19 cellular contexts compared by ENCODE assay signal in the genomic region with DNA sequence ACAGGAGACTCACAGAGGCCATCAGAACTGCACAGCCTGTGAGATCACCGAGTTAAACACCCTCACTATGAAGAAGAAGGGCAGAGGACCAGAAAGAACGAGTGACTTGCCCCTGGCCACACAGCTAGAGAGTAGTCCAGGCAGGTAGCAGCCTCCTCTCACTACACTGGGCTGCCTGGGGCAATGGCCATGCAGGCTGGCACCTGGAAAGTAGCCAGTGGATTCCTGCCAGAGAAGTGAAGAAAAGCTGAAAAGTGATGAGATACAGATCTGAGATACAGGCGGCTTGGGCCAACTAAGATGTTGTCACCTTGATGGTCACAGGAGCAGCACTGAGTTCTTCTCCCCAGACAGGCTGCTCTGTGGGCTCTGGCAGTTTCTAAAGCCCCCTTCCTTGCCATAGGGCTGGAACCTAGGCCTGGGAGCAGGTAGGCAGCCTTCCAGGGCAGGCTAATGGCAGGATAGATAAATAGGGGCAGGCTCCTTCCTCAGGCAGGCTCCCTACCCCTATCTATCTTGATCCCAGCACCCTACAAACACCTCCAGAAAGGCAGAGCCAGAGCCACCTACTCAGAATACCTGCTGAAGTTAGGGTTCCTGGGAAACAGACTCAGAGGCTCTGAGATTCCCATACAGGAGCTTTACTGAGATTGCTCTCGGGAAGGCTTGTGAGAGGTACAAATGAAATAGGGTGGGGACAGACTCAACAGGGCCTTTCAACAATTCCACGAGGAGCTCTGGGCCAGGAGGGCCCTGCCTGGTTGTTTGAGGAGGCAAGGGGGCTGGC.
DNase-seq lines count a peak whose midpoint lies in the region; ATAC-seq, FAIRE-seq and TF ChIP-seq lines count a peak whose summit lies in the region.
"Had no signal": no experiment of that assay in that cellular context is flagged by ENCODE, and none has a peak within 500 bp of the region (broad histone marks: within the 10 kb centered on the region; RNA-seq: fewer than 3 reads in every experiment).

No MANE protein-coding gene starts in this region.

- ATAC-seq in SK-N-SH treated with all-trans-retinoic acid at 6 μM for 48 hours, result peak; percentile 42
- ATAC-seq: Right ventricle myocardium inferior, T-helper 17 cell had no signal

- TF ChIP-seq RAD21 in SK-N-SH (IDR thresholded peaks at IDR 0.05; ENCODE audit: low read length), result no peak

- no peaks in the 10 kb centered on the region for H3K79me2 ChIP-seq in SK-N-SH (ENCODE audit: insufficient read depth)

- TF ChIP-seq CTCF in SK-N-SH (IDR thresholded peaks at IDR 0.05), result no peak
- TF ChIP-seq CTCF in LNCaP clone FGC (IDR thresholded peaks at IDR 0.05; ENCODE audit: control insufficient read depth, extremely low read depth, insufficient read depth), result no peak
- no peak for TF ChIP-seq CTCF in adrenal gland (IDR thresholded peaks at IDR 0.05)
- TF ChIP-seq CTCF in thyroid gland (IDR thresholded peaks at IDR 0.05), result no peak

- TF ChIP-seq POLR2A in adrenal gland (IDR thresholded peaks at IDR 0.05) (no peak), thyroid gland (IDR thresholded peaks at IDR 0.05) (no peak)

- no peaks in the 10 kb centered on the region for H4K20me1 ChIP-seq in SK-N-SH (ENCODE audit: insufficient read depth)

- no peak overlapping the region for H3K9ac ChIP-seq in SK-N-SH

- H3F3A ChIP-seq in SK-N-SH (replicated peaks; ENCODE audit: insufficient read depth), result no peaks in the 10 kb centered on the region

- POLR2A ChIA-PET in SK-N-SH (lab: Yijun Ruan, JAX), result no interaction called here

- intact Hi-C loops in adrenal gland (cut with DNase I), result no loop called here
- intact Hi-C loops in thyroid gland (cut with DNase I), result no loop called here

- 56% methylated on average over 5 of the region's 5 CpGs for WGBS in SK-N-SH (ENCODE audit: low lambda C conversion rate)
- 59 to 67% (median 62%) methylated on average over 3 to 5 of the region's 5 CpGs for WGBS in adrenal gland, 4 donors
- WGBS in thyroid gland, 2 donors, result 56 to 64% methylated on average over 3 to 5 of the region's 5 CpGs

- no peak overlapping the region for H3K4me3 ChIP-seq in SK-N-SH (ENCODE audit: low read depth in 2 of 2, low read length in 1 of 2)
- H3K4me3 ChIP-seq in LNCaP clone FGC (ENCODE audit: low read depth, low read length), result no peak overlapping the region
- no peak overlapping the region for H3K4me3 ChIP-seq in adrenal gland
- H3K4me3 ChIP-seq in thyroid gland (replicated peaks in 1 of 3), result no peak overlapping the region
- H3K4me3 ChIP-seq: SJSA1 had no signal

- H3K4me2 ChIP-seq in SK-N-SH, result no peak overlapping the region

- H3K4me1 ChIP-seq in SK-N-SH (ENCODE audit: control insufficient read depth in 1 of 2, insufficient read depth in 2 of 2, low read depth in 1 of 2, low read length in 1 of 2) (peaks cover 0 to 14% of the 10 kb centered on the region in 2 experiments; a peak in 1 of 4 replicates), adrenal gland (replicated peaks in 1 of 2) (peaks cover 0 to 7% of the 10 kb centered on the region in 2 donors), thyroid gland (peaks cover 0 to 37% of the 10 kb centered on the region in 2 donors)
- H3K4me1 ChIP-seq: SJSA1 had no signal

- H3K27me3 ChIP-seq in SK-N-SH (ENCODE audit: insufficient read depth) (no peaks in the 10 kb centered on the region), adrenal gland (no peaks in the 10 kb centered on the region), thyroid gland (no peaks in the 10 kb centered on the region)
- H3K27me3 ChIP-seq: SJSA1 had no signal

- no peak for TF ChIP-seq EP300 in SK-N-SH (IDR thresholded peaks at IDR 0.05; ENCODE audit: borderline replicate concordance in 1 of 2, low read depth in 1 of 2, low read length in 1 of 2)

- H3K9me3 ChIP-seq in SK-N-SH (no peaks in the 10 kb centered on the region), adrenal gland (replicated peaks in 1 of 3) (no peaks in the 10 kb centered on the region), thyroid gland (no peaks in the 10 kb centered on the region)
- H3K9me3 ChIP-seq: SJSA1 had no signal

- no peak overlapping the region for H2AFZ ChIP-seq in SK-N-SH (ENCODE audit: low read depth)

- H3K27ac ChIP-seq in SK-N-SH (ENCODE audit: low read depth in 2 of 2, low read length in 1 of 2), result no peak overlapping the region
- no peak overlapping the region for H3K27ac ChIP-seq in adrenal gland
- no peak overlapping the region for H3K27ac ChIP-seq in thyroid gland
- H3K27ac ChIP-seq: SJSA1 had no signal

- H3K36me3 ChIP-seq in SK-N-SH (replicated peaks in 1 of 2; ENCODE audit: control insufficient read depth in 1 of 2, insufficient read depth in 2 of 2, low read length in 1 of 2), result no peaks in the 10 kb centered on the region
- H3K36me3 ChIP-seq in adrenal gland (replicated peaks in 1 of 2), result no peaks in the 10 kb centered on the region
- no peaks in the 10 kb centered on the region for H3K36me3 ChIP-seq in thyroid gland
- H3K36me3 ChIP-seq: SJSA1 had no signal

- DNase-seq in SK-N-SH, result no peak
- DNase-seq in LNCaP clone FGC (ENCODE audit: low read depth), result peak; percentile 47
- peak; percentile 43 to 73 (median 65) for DNase-seq in adrenal gland
- peak; percentile 24 to 74 for DNase-seq in thyroid gland
- no peak for DNase-seq in urothelium cell line (ENCODE audit: low spot score)
- no peak for DNase-seq in SKM-1 (lab: John Stamatoyannopoulos, UW; ENCODE audit: unreplicated experiment)
- DNase-seq: CD4-positive, alpha-beta memory T cell; DMS53; Kasumi-1; NCI-H1092; NCI-H146; NCI-H748 treated with DMSO at 0.1 percent for 48 hours; OCI-M1; SW 1271; T-helper 17 cell had no signal

- CTCF ChIA-PET in SK-N-SH (lab: Yijun Ruan, JAX), result interaction anchor here (0.6 to 13.2 kb wide), 7 partner anchors 15 to 1678 kb away, joined by 3 to 162 read pairs (median 4); no protein-coding TSS in a partner anchor

- no peak for FAIRE-seq in urothelium cell line (lab: Jason Lieb, UNC)
- FAIRE-seq: H54 had no signal

- no peaks in the 10 kb centered on the region for H3K9me2 ChIP-seq in SK-N-SH

TF ChIP-seq in SK-N-SH treated with all-trans-retinoic acid at 6 μM for 48 hours, 23 proteins besides CTCF, POLR2A, EP300 and RAD21:
- TF ChIP-seq POU6F1 (CRISPR knock-in tag; IDR thresholded peaks at IDR 0.05; ENCODE audit: borderline replicate concordance, low read depth), result no peak
- no peak for TF ChIP-seq TOX (CRISPR knock-in tag; IDR thresholded peaks at IDR 0.05; ENCODE audit: borderline replicate concordance)
- no peak for TF ChIP-seq TCF4 (CRISPR knock-in tag; IDR thresholded peaks at IDR 0.05; ENCODE audit: borderline replicate concordance)
TF ChIP-seq in SK-N-SH treated with all-trans-retinoic acid at 6 μM for 48 hours: peak in this region for 0.

TF ChIP-seq in SK-N-SH, 30 proteins besides CTCF, POLR2A, EP300 and RAD21:
- no peak for TF ChIP-seq CHD2 (IDR thresholded peaks at IDR 0.05; ENCODE audit: low read length, partially characterized antibody)
- TF ChIP-seq MXI1 (IDR thresholded peaks at IDR 0.05; ENCODE audit: low read depth, low read length), result no peak
- TF ChIP-seq YY1 (IDR thresholded peaks at IDR 0.05; ENCODE audit: low read depth), result no peak
- no peak for TF ChIP-seq RFX5 (IDR thresholded peaks at IDR 0.05; ENCODE audit: low read length)

Comparison
In these comparisons a context has a peak if more than half of its experiments do, and no peak if none do; other contexts are left out.
1. DNase-seq: peak in LNCaP clone FGC (single experiment), adrenal gland (7 of 7) and thyroid gland (2 of 2); none in SK-N-SH (single experiment), urothelium cell line (single experiment) and SKM-1 (single experiment).